Comparison of ENCODE assay signal across 17 cellular contexts in the genomic region with DNA sequence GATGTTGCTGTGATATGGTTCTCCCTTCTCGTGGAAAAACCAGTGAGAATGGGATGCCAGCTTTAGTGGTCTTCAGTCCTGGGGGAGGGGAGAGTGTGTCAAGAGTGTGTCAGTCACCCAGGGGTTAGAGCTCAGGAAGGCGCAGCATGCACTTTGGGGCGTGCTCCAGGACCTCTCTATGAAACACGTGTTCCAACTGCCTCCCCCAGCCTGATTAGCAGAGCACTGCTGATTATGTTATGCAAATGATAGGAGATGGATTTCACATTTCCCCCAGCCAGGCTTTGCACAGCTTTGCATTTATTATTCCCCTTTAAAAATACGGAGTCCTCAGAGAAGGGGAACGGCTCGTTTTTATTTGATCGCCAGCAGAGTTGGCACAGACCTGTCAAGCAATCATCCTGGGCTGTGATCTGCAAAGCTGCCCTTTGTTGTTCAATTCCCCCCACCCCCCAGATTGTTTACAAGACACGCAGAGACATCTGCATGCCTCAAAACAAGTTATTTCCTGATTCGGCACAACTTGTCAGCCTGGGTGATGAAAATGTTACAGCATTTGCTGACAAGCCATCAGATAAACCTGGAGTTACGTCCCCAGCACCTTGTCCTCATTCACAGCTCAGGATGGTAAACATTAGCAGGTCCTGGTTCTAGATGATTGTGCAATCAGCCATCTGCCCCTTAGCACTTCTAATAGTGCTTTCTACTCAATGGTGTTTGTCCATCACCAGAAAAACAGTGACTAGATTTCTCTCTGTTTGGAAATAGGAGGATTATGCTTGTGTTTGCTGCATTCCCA.
DNase-seq lines count a peak whose midpoint lies in the region; ATAC-seq and TF ChIP-seq lines count a peak whose summit lies in the region.
"Had no signal": no experiment of that assay in that cellular context is flagged by ENCODE, and none has a peak within 500 bp of the region (broad histone marks: within the 10 kb centered on the region; RNA-seq: fewer than 3 reads in every experiment).

No MANE protein-coding gene starts in this region.

- 15 to 21% methylated on average over 10 to 11 of the region's 11 CpGs for WGBS in body of pancreas, 2 donors

- TF ChIP-seq POLR2A in body of pancreas (IDR thresholded peaks at IDR 0.05), result no peak

- H3K9me3 ChIP-seq in body of pancreas, result no peaks in the 10 kb centered on the region
- peaks cover 7% of the 10 kb centered on the region for H3K9me3 ChIP-seq in CD4-positive, alpha-beta T cell (ENCODE audit: control insufficient read depth, low read length)
- H3K9me3 ChIP-seq: adrenal gland, SK-N-SH had no signal

- POLR2A ChIA-PET in CD4-positive, alpha-beta T cell (lab: Charles Lee), result no interaction called here
- POLR2A ChIA-PET in GM10248 (lab: Yijun Ruan, JAX), result no interaction called here

- no peaks in the 10 kb centered on the region for H3K36me3 ChIP-seq in body of pancreas (replicated peaks in 1 of 2; ENCODE audit: insufficient read depth in 1 of 2, low read depth in 2 of 2)
- H3K36me3 ChIP-seq: adrenal gland had no signal

- H3K4me1 Mint-ChIP-seq in nephron progenitor cell, result peaks cover 17% of the 10 kb centered on the region
- no peaks in the 10 kb centered on the region for H3K4me1 Mint-ChIP-seq in CD4-positive, alpha-beta T cell (ENCODE audit: low read depth)
- H3K4me1 Mint-ChIP-seq: B cell; IgD-negative memory B cell; stimulated activated naive CD8-positive, alpha-beta T cell treated with anti-CD3 and anti-CD28 coated beads, Interleukin-15, amount 100 ng/mL, for 72 hours had no signal

- peaks cover 13% of the 10 kb centered on the region for H3K27me3 Mint-ChIP-seq in nephron progenitor cell (ENCODE audit: low read depth, poor library complexity)
- no peaks in the 10 kb centered on the region for H3K27me3 Mint-ChIP-seq in CD4-positive, alpha-beta T cell
- H3K27me3 Mint-ChIP-seq: activated CD4-positive, alpha-beta memory T cell treated with anti-CD3 and anti-CD28 coated beads for 36 hours; B cell; IgD-negative memory B cell; stimulated activated naive CD8-positive, alpha-beta T cell treated with anti-CD3 and anti-CD28 coated beads, Interleukin-15, amount 100 ng/mL, for 72 hours had no signal

- CTCF ChIA-PET in CD4-positive, alpha-beta T cell (lab: Charles Lee), result no interaction called here
- CTCF ChIA-PET in GM10248 (lab: Yijun Ruan, JAX), result interaction anchor here (1.3 kb wide), 1 partner anchor 10 kb away, joined by 3 read pairs; no protein-coding TSS in a partner anchor

- no peak overlapping the region for H3K27ac Mint-ChIP-seq in nephron progenitor cell
- H3K27ac Mint-ChIP-seq in CD4-positive, alpha-beta T cell, result no peak overlapping the region
- H3K27ac Mint-ChIP-seq: activated CD4-positive, alpha-beta memory T cell treated with anti-CD3 and anti-CD28 coated beads for 36 hours; B cell; IgD-negative memory B cell; stimulated activated naive CD8-positive, alpha-beta T cell treated with anti-CD3 and anti-CD28 coated beads, Interleukin-15, amount 100 ng/mL, for 72 hours had no signal

- no peak overlapping the region for H3K4me3 ChIP-seq in body of pancreas
- H3K4me3 ChIP-seq: adrenal gland had no signal

- H3K27ac ChIP-seq in body of pancreas, result no peak overlapping the region
- no peak overlapping the region for H3K27ac ChIP-seq in CD4-positive, alpha-beta T cell (ENCODE audit: low read depth, low read length)
- H3K27ac ChIP-seq: adrenal gland had no signal

- H3K36me3 Mint-ChIP-seq in nephron progenitor cell (ENCODE audit: low read depth), result no peaks in the 10 kb centered on the region
- H3K36me3 Mint-ChIP-seq in CD4-positive, alpha-beta T cell (ENCODE audit: low read depth), result no peaks in the 10 kb centered on the region
- H3K36me3 Mint-ChIP-seq: activated CD4-positive, alpha-beta memory T cell treated with anti-CD3 and anti-CD28 coated beads for 36 hours; IgD-negative memory B cell had no signal

- H3K27me3 ChIP-seq in body of pancreas, result no peaks in the 10 kb centered on the region
- H3K27me3 ChIP-seq in CD4-positive, alpha-beta T cell (ENCODE audit: control insufficient read depth, insufficient read depth, low read length), result no peaks in the 10 kb centered on the region
- H3K27me3 ChIP-seq: adrenal gland had no signal

- ATAC-seq in body of pancreas, result peak; percentile 55
- ATAC-seq in GM18498 (IDR thresholded peaks at IDR 0.05; ENCODE audit: unreplicated experiment), result no peak
- ATAC-seq in CD4-positive, alpha-beta T cell (ENCODE audit: poor library complexity), result no peak
- ATAC-seq: stimulated activated naive CD8-positive, alpha-beta T cell treated with anti-CD3 and anti-CD28 coated beads, Interleukin-15, amount 100 ng/mL, for 72 hours had no signal

- no peaks in the 10 kb centered on the region for H3K9me3 Mint-ChIP-seq in nephron progenitor cell
- peaks cover 24% of the 10 kb centered on the region for H3K9me3 Mint-ChIP-seq in CD4-positive, alpha-beta T cell

- peak overlapping the region; percentile 24 for H3K4me3 Mint-ChIP-seq in nephron progenitor cell
- H3K4me3 Mint-ChIP-seq in CD4-positive, alpha-beta T cell, result no peak overlapping the region
- H3K4me3 Mint-ChIP-seq: activated CD4-positive, alpha-beta memory T cell treated with anti-CD3 and anti-CD28 coated beads for 36 hours; B cell; IgD-negative memory B cell; stimulated activated naive CD8-positive, alpha-beta T cell treated with anti-CD3 and anti-CD28 coated beads, Interleukin-15, amount 100 ng/mL, for 72 hours had no signal

- no peak for TF ChIP-seq CTCF in body of pancreas (IDR thresholded peaks at IDR 0.05)
- no peak for TF ChIP-seq CTCF in nephron progenitor cell (IDR thresholded peaks at IDR 0.05)
- TF ChIP-seq CTCF in CD4-positive, alpha-beta T cell (IDR thresholded peaks at IDR 0.05), result no peak
- no peak for TF ChIP-seq CTCF in GM10248 (IDR thresholded peaks at IDR 0.05; ENCODE audit: control extremely low read depth, extremely low read depth, low read depth, missing control alignments)

- DNase-seq in HuH-7 (ENCODE audit: low spot score) (peak; percentile 58), NCI-H2171 treated with DMSO at 0.1 percent for 48 hours (lab: John Stamatoyannopoulos, UW) (peak; percentile 48), body of pancreas (peak in 2 of 4 donors; percentile 10 to 30), nephron progenitor cell (no peak), T-helper 2 cell (no peak), GM10248 (ENCODE audit: extremely low spot score) (no peak)
- no peak for DNase-seq in CD4-positive, alpha-beta T cell
- DNase-seq: activated CD4-positive, alpha-beta memory T cell treated with anti-CD3 and anti-CD28 coated beads for 36 hours; adrenal gland; DMS79 treated with DMSO at 0.1 percent for 48 hours; GOT3; NCI-H1048; SK-N-SH; stimulated activated naive CD8-positive, alpha-beta T cell treated with anti-CD3 and anti-CD28 coated beads, Interleukin-15, amount 100 ng/mL, for 72 hours had no signal

- intact Hi-C loops in body of pancreas (cut with DNase I), result no loop called here
- intact Hi-C loops in CD4-positive, alpha-beta T cell (cut with DNase I, micrococcal nuclease), result no loop called here

- no peaks in the 10 kb centered on the region for H3K4me1 ChIP-seq in body of pancreas
- H3K4me1 ChIP-seq: adrenal gland had no signal

Comparison
In these comparisons a context has a peak if more than half of its experiments do, and no peak if none do; other contexts are left out.
1. DNase-seq: peak in HuH-7 (single experiment) and NCI-H2171 treated with DMSO at 0.1 percent for 48 hours (single experiment); none in nephron progenitor cell (single experiment), T-helper 2 cell (0 of 5), CD4-positive, alpha-beta T cell (0 of 10) and GM10248 (single experiment).